ENCODE assay signal across 1 cellular context in genomic region chr15:65829150-65829764, GRCh38.
TF ChIP-seq lines count a peak whose summit lies in the region.

No MANE protein-coding gene starts in this region.

TF ChIP-seq in GM12878, 131 proteins besides CTCF, POLR2A, EP300 and RAD21:
- TF ChIP-seq NR2C2 (IDR thresholded peaks at IDR 0.05; ENCODE audit: borderline replicate concordance, control insufficient read depth, insufficient read length, low read depth) (no peak), MTA3 (IDR thresholded peaks at IDR 0.05; ENCODE audit: borderline replicate concordance, low read length) (no peak), HDAC6 (IDR thresholded peaks at IDR 0.05; ENCODE audit: unreplicated experiment) (no peak), ZBTB11 (CRISPR knock-in tag; IDR thresholded peaks at IDR 0.05) (no peak), SMC3 (IDR thresholded peaks at IDR 0.05; ENCODE audit: borderline replicate concordance, low read length) (peak; percentile 66; the same call in 1 of the 2 replicates), IKZF1 (conservative IDR thresholded peaks at IDR 0.05) (0 out of 2 replicates have a peak, but pooled peaks have one; percentile 29), CHD2 (IDR thresholded peaks at IDR 0.05; ENCODE audit: borderline replicate concordance, low read depth, low read length) (no peak)
TF ChIP-seq in GM12878: peak in this region for 2.
